In genomic region chr1:221741364-221741970, GRCh38 we compare ENCODE assay signal across 8 cellular contexts. TPM values are rescaled to one million over a fixed set of nuclear protein-coding genes. Genes with fewer than 3 reads are reported as not detected.
A peak's percentile ranks its signal among the peaks of the same experiment; 100 is the strongest.
DNase-seq lines count a peak whose midpoint lies in the region; ATAC-seq, FAIRE-seq and TF ChIP-seq lines count a peak whose summit lies in the region.

No MANE protein-coding gene starts in this region.

- no peak overlapping the region for H3K27ac Mint-ChIP-seq in activated naive CD8-positive, alpha-beta T cell treated with anti-CD3 and anti-CD28 coated beads, Interleukin-2, amount 10 ng/mL, durations not matched to agents 7 days and 5 days

- peak; percentile 10 to 37 for DNase-seq in stimulated activated CD4-positive, alpha-beta T cell treated with anti-CD3 and anti-CD28 coated beads, Interleukin-2, amount 100 ng/mL, for 24 hours
- no peak for DNase-seq in stimulated activated CD4-positive, alpha-beta T cell treated with anti-CD3 and anti-CD28 coated beads, Interleukin-1b, Interleukin-23, amount 100 ng/mL, for 48 hours
- DNase-seq in M059J (ENCODE audit: low read depth) (peak; percentile 57), iPS DF 6.9 (ENCODE audit: low read depth, low spot score) (no peak), small intestine (no peak), NCI-H2227 treated with DMSO at 0.1 percent for 48 hours (lab: John Stamatoyannopoulos, UW) (no peak), GM20000 (ENCODE audit: low spot score) (no peak)
- DNase-seq in activated naive CD8-positive, alpha-beta T cell treated with anti-CD3 and anti-CD28 coated beads, Interleukin-2, amount 10 ng/mL, durations not matched to agents 7 days and 5 days: peak; percentile 42

- H3K4me3 Mint-ChIP-seq in activated naive CD8-positive, alpha-beta T cell treated with anti-CD3 and anti-CD28 coated beads, Interleukin-2, amount 10 ng/mL, durations not matched to agents 7 days and 5 days: no peak overlapping the region

- no peak for ATAC-seq in activated naive CD8-positive, alpha-beta T cell treated with anti-CD3 and anti-CD28 coated beads, Interleukin-2, amount 10 ng/mL, durations not matched to agents 7 days and 5 days (ENCODE audit: low read depth)

- WGBS in iPS DF 6.9 (ENCODE audit: insufficient coverage, insufficient read length): no CpG with 5 or more reads among the region's 22 CpGs
- 0% methylated on average over 22 of the region's 22 CpGs for WGBS in small intestine, 3 donors

- H3K9me3 Mint-ChIP-seq in activated naive CD8-positive, alpha-beta T cell treated with anti-CD3 and anti-CD28 coated beads, Interleukin-2, amount 10 ng/mL, durations not matched to agents 7 days and 5 days: peaks cover 1% of the 10 kb centered on the region

- peaks cover 37% of the 10 kb centered on the region for H3K4me1 Mint-ChIP-seq in activated naive CD8-positive, alpha-beta T cell treated with anti-CD3 and anti-CD28 coated beads, Interleukin-2, amount 10 ng/mL, durations not matched to agents 7 days and 5 days

- H3K4me3 ChIP-seq in iPS DF 6.9 (ENCODE audit: low read length) (peak overlapping the region; percentile 57; the same call in 1 of the 2 replicates), small intestine (ENCODE audit: low read depth in 1 of 2, low read length in 2 of 2) (peak overlapping the region; percentile 51 to 60)

- POLR2A ChIA-PET in activated naive CD8-positive, alpha-beta T cell treated with anti-CD3 and anti-CD28 coated beads, Interleukin-2, amount 10 ng/mL, durations not matched to agents 7 days and 5 days (lab: Charles Lee): interaction anchor here (0.6 to 5.4 kb wide), 27 partner anchors 12 to 911 kb away, joined by 3 to 159 read pairs (median 4); no protein-coding TSS in a partner anchor

- H3K4me1 ChIP-seq in iPS DF 6.9 (ENCODE audit: control insufficient read depth, insufficient read depth, low read length) (peaks cover 2% of the 10 kb centered on the region; the same call in 1 of the 2 replicates), small intestine (ENCODE audit: control insufficient read depth in 2 of 2, insufficient read depth in 1 of 2, low read depth in 1 of 2, low read length in 1 of 2) (peaks cover 4 to 9% of the 10 kb centered on the region in 2 donors)

- H3K27ac ChIP-seq in iPS DF 6.9 (ENCODE audit: low read length) (no peak overlapping the region), small intestine (ENCODE audit: low read depth in 1 of 2, low read length in 1 of 2) (peak overlapping the region; percentile 61 to 94)

- H3K36me3 ChIP-seq in iPS DF 6.9 (ENCODE audit: control insufficient read depth, insufficient read depth, low read length): no peaks in the 10 kb centered on the region
- no peaks in the 10 kb centered on the region for H3K36me3 ChIP-seq in small intestine (ENCODE audit: control insufficient read depth in 2 of 2, insufficient read depth in 2 of 2, low read length in 2 of 2)

- FAIRE-seq in small intestine (lab: Jason Lieb, UNC): no peak

- no peaks in the 10 kb centered on the region for H3K27me3 Mint-ChIP-seq in activated naive CD8-positive, alpha-beta T cell treated with anti-CD3 and anti-CD28 coated beads, Interleukin-2, amount 10 ng/mL, durations not matched to agents 7 days and 5 days

- peaks cover 39% of the 10 kb centered on the region for H3K36me3 Mint-ChIP-seq in activated naive CD8-positive, alpha-beta T cell treated with anti-CD3 and anti-CD28 coated beads, Interleukin-2, amount 10 ng/mL, durations not matched to agents 7 days and 5 days

- H3K27me3 ChIP-seq in iPS DF 6.9 (ENCODE audit: control insufficient read depth, insufficient read depth, low read length) (peaks cover 11% of the 10 kb centered on the region; the same call in 1 of the 2 replicates), small intestine (ENCODE audit: control insufficient read depth in 2 of 2, insufficient read depth in 2 of 2, low read length in 2 of 2) (no peaks in the 10 kb centered on the region)

- H3K9me3 ChIP-seq in iPS DF 6.9 (ENCODE audit: control insufficient read depth, insufficient read depth, low read length): no peaks in the 10 kb centered on the region
- no peaks in the 10 kb centered on the region for H3K9me3 ChIP-seq in small intestine (ENCODE audit: control insufficient read depth, low read depth)

- no peak for TF ChIP-seq CTCF in GM20000 (IDR thresholded peaks at IDR 0.05; ENCODE audit: extremely low read depth, missing control alignments)

RNA-seq across cellular contexts. Expression of gene DUSP10, which starts 0.4 kb away (rescaled TPM):
- 44.3 and 51.8 TPM in 2 replicates for total RNA-seq in M059J (2014; rRNA removed; shearing (Covaris generic))
- 10 to 100 TPM; 14.8 to 15.7 TPM for total RNA-seq in activated naive CD8-positive, alpha-beta T cell treated with anti-CD3 and anti-CD28 coated beads, Interleukin-2, amount 10 ng/mL, durations not matched to agents 7 days and 5 days
- 1 to 10 TPM; 1.1 to 2.8 (median 1.4) TPM for polyA plus RNA-seq in small intestine

Comparison
In these comparisons a context has a peak if more than half of its experiments do, and no peak if none do; other contexts are left out.
1. DNase-seq: peak in stimulated activated CD4-positive, alpha-beta T cell treated with anti-CD3 and anti-CD28 coated beads, Interleukin-2, amount 100 ng/mL, for 24 hours (2 of 2), M059J (single experiment) and activated naive CD8-positive, alpha-beta T cell treated with anti-CD3 and anti-CD28 coated beads, Interleukin-2, amount 10 ng/mL, durations not matched to agents 7 days and 5 days (single experiment); none in stimulated activated CD4-positive, alpha-beta T cell treated with anti-CD3 and anti-CD28 coated beads, Interleukin-1b, Interleukin-23, amount 100 ng/mL, for 48 hours (single experiment), iPS DF 6.9 (single experiment), small intestine (single experiment), NCI-H2227 treated with DMSO at 0.1 percent for 48 hours (single experiment) and GM20000 (single experiment).